In genomic region chr3:131655076-131655685, GRCh38 we compare ENCODE assay signal across 20 cellular contexts.
DNase-seq lines count a peak whose midpoint lies in the region; ATAC-seq and TF ChIP-seq lines count a peak whose summit lies in the region.
"Had no signal": no experiment of that assay in that cellular context is flagged by ENCODE, and none has a peak within 500 bp of the region (broad histone marks: within the 10 kb centered on the region; RNA-seq: fewer than 3 reads in every experiment).

No MANE protein-coding gene starts in this region.

- no peak overlapping the region for H3K4ac ChIP-seq in H9 (ENCODE audit: low read depth, low read length)

- H3K9me3 ChIP-seq in H9 (ENCODE audit: control insufficient read depth, low read depth, low read length) (no peaks in the 10 kb centered on the region), smooth muscle cell (replicated peaks; ENCODE audit: low read depth) (no peaks in the 10 kb centered on the region)

- H3K23me2 ChIP-seq in H9 (ENCODE audit: insufficient read length, low read depth, low read length, poor library complexity, severe bottlenecking): no peaks in the 10 kb centered on the region

- no peaks in the 10 kb centered on the region for H3K4me1 ChIP-seq in H9 (ENCODE audit: insufficient read depth, low read length)
- no peaks in the 10 kb centered on the region for H3K4me1 ChIP-seq in smooth muscle cell (ENCODE audit: low read depth)

- H3K36me3 ChIP-seq in smooth muscle cell (ENCODE audit: low read depth): no peaks in the 10 kb centered on the region

- H3K9me3 Mint-ChIP-seq in H9 (peaks cover 0 to 4% of the 10 kb centered on the region in 2 experiments; a peak in 2 of 5 replicates), nephron progenitor cell (peaks cover 10% of the 10 kb centered on the region)
- H3K9me3 Mint-ChIP-seq: CD8-positive, alpha-beta T cell had no signal

- H2BK12ac ChIP-seq in H9 (ENCODE audit: insufficient read length, low read depth, low read length): no peak overlapping the region

- WGBS in H9 (ENCODE audit: extremely low coverage, insufficient read length, low lambda C conversion rate): no CpG with 5 or more reads among the region's 7 CpGs
- 76% methylated on average over 7 of the region's 7 CpGs for WGBS in smooth muscle cell (ENCODE audit: low lambda C conversion rate)

- no peak overlapping the region for H3K9ac ChIP-seq in H9 (ENCODE audit: extremely low read depth, insufficient read length, low read length)
- no peak overlapping the region for H3K9ac ChIP-seq in smooth muscle cell (ENCODE audit: low read depth)

- H4K8ac ChIP-seq in H9 (replicated peaks; ENCODE audit: insufficient read length, low read depth, low read length): no peak overlapping the region

- ATAC-seq in GM21717 (IDR thresholded peaks at IDR 0.05; ENCODE audit: unreplicated experiment): no peak
- ATAC-seq: CD8-positive, alpha-beta T cell; GM23338 had no signal

- H3K4me1 Mint-ChIP-seq in H9 (no peaks in the 10 kb centered on the region), nephron progenitor cell (peaks cover 11% of the 10 kb centered on the region)
- H3K4me1 Mint-ChIP-seq: GM23338 had no signal

- no peak overlapping the region for H3K56ac ChIP-seq in H9 (ENCODE audit: insufficient read length, low read depth, low read length)

- H3K4me3 ChIP-seq in smooth muscle cell: no peak overlapping the region
- H3K4me3 ChIP-seq: GM23338 had no signal

- no peak overlapping the region for H3K14ac ChIP-seq in H9 (ENCODE audit: insufficient read depth, low read length)

- no peak overlapping the region for H3K4me2 ChIP-seq in H9 (ENCODE audit: insufficient read depth, insufficient read length, low read length)
- no peak overlapping the region for H3K4me2 ChIP-seq in smooth muscle cell
- H3K4me2 ChIP-seq: GM23338 had no signal

- DNase-seq in NOMO-1 treated with DMSO at 0.1 percent for 48 hours (lab: John Stamatoyannopoulos, UW; ENCODE audit: unreplicated experiment) (peak; percentile 35), NOMO-1 treated with dmso at 0.1 percent for 144 hours (lab: John Stamatoyannopoulos, UW; ENCODE audit: unreplicated experiment) (no peak), epithelial cell of prostate (ENCODE audit: low read depth, low spot score) (peak; percentile 18), kidney tubule cell (ENCODE audit: low spot score) (peak; percentile 10), H9 (no peak), nephron progenitor cell (no peak), smooth muscle cell (lab: John Stamatoyannopoulos, UW; ENCODE audit: unreplicated experiment) (no peak)
- DNase-seq: 8988T; CD8-positive, alpha-beta T cell; DMS79; KG1; NCI-H1092; NCI-H146; NCI-H2227 treated with DMSO at 0.1 percent for 48 hours; NCI-H526 treated with DMSO at 0.1 percent for 48 hours; NK-92 treated with Interleukin-12 subunit alpha and Interleukin-12 subunit beta, amount 100 ng/mL, for 24 hours; RPMI8226; SIG-M5 had no signal

- H3K23ac ChIP-seq in H9 (ENCODE audit: insufficient read length, low read depth, low read length): no peak overlapping the region

- H3K4me3 Mint-ChIP-seq in H9 (no peak overlapping the region), nephron progenitor cell (no peak overlapping the region)
- H3K4me3 Mint-ChIP-seq: CD8-positive, alpha-beta T cell; GM23338 had no signal

- no peak overlapping the region for H3K18ac ChIP-seq in H9 (ENCODE audit: insufficient read length, low read depth, low read length)

- H3F3A ChIP-seq in smooth muscle cell (ENCODE audit: low read depth): no peaks in the 10 kb centered on the region

- H2BK5ac ChIP-seq in H9 (ENCODE audit: insufficient read length, low read length): no peak overlapping the region

- H3K27me3 ChIP-seq in H9 (ENCODE audit: insufficient read depth, low read length) (no peaks in the 10 kb centered on the region), smooth muscle cell (ENCODE audit: low read depth) (no peaks in the 10 kb centered on the region)

- H3K79me1 ChIP-seq in H9 (ENCODE audit: insufficient read depth, low read depth, low read length, poor library complexity, severe bottlenecking): no peaks in the 10 kb centered on the region

- H3K27ac ChIP-seq in epithelial cell of prostate: no peak overlapping the region
- no peak overlapping the region for H3K27ac ChIP-seq in H9 (ENCODE audit: insufficient read length, low read depth, low read length)
- H3K27ac ChIP-seq in smooth muscle cell (ENCODE audit: low read depth): no peak overlapping the region

- H2BK15ac ChIP-seq in H9 (ENCODE audit: low read depth, low read length): no peak overlapping the region

- TF ChIP-seq CTCF in H9 (conservative IDR thresholded peaks at IDR 0.05) (no peak), nephron progenitor cell (IDR thresholded peaks at IDR 0.05) (no peak), smooth muscle cell (IDR thresholded peaks at IDR 0.05; ENCODE audit: borderline replicate concordance, insufficient read depth, poor library complexity, severe bottlenecking) (no peak)

- H2BK120ac ChIP-seq in H9 (ENCODE audit: low read depth, low read length, poor library complexity, severe bottlenecking): no peak overlapping the region

- H3T11ph ChIP-seq in H9 (ENCODE audit: low read length): no peak overlapping the region

- H3K36me3 Mint-ChIP-seq in H9 (ENCODE audit: insufficient read depth in 1 of 3, low read depth in 3 of 3) (peaks cover 0 to 1% (median under 1%) of the 10 kb centered on the region in 3 experiments; a peak in 1 of 7 replicates), nephron progenitor cell (ENCODE audit: low read depth) (peaks cover 1% of the 10 kb centered on the region)
- H3K36me3 Mint-ChIP-seq: CD8-positive, alpha-beta T cell had no signal

- H3K79me2 ChIP-seq in H9 (ENCODE audit: insufficient read depth, low read length) (no peaks in the 10 kb centered on the region), smooth muscle cell (ENCODE audit: low read depth) (no peaks in the 10 kb centered on the region)

- H2AK5ac ChIP-seq in H9 (ENCODE audit: insufficient read length, low read length): no peak overlapping the region

- no peaks in the 10 kb centered on the region; the same call in 1 of the 2 replicates for H3K27me3 Mint-ChIP-seq in H9 (ENCODE audit: low read depth)
- no peaks in the 10 kb centered on the region for H3K27me3 Mint-ChIP-seq in nephron progenitor cell (ENCODE audit: low read depth, poor library complexity)

- H2AFZ ChIP-seq in H9 (ENCODE audit: low read length) (no peak overlapping the region), smooth muscle cell (ENCODE audit: low read depth) (no peak overlapping the region)
- H2AFZ ChIP-seq: GM23338 had no signal

- H4K5ac ChIP-seq in H9 (ENCODE audit: insufficient read length, low read depth, low read length): no peak overlapping the region

- no peak overlapping the region for H4K91ac ChIP-seq in H9 (ENCODE audit: insufficient read length, low read depth, low read length)

- H3K27ac Mint-ChIP-seq in H9 (no peak overlapping the region), nephron progenitor cell (no peak overlapping the region)
- H3K27ac Mint-ChIP-seq: CD8-positive, alpha-beta T cell had no signal

- H4K20me1 ChIP-seq in H9 (ENCODE audit: control insufficient read depth, insufficient read depth, insufficient read length): no peaks in the 10 kb centered on the region
- H4K20me1 ChIP-seq in smooth muscle cell (ENCODE audit: low read depth): no peaks in the 10 kb centered on the region

- H2BK20ac ChIP-seq in H9 (ENCODE audit: low read depth, low read length, poor library complexity, severe bottlenecking): no peak overlapping the region

Comparison
In these comparisons a context has a peak if more than half of its experiments do, and no peak if none do; other contexts are left out.
1. DNase-seq: peak in NOMO-1 treated with DMSO at 0.1 percent for 48 hours (single experiment), epithelial cell of prostate (single experiment) and kidney tubule cell (single experiment); none in NOMO-1 treated with dmso at 0.1 percent for 144 hours (single experiment), H9 (single experiment), nephron progenitor cell (single experiment) and smooth muscle cell (single experiment).